ENCODE assay signal across 10 cellular contexts in the genomic region with DNA sequence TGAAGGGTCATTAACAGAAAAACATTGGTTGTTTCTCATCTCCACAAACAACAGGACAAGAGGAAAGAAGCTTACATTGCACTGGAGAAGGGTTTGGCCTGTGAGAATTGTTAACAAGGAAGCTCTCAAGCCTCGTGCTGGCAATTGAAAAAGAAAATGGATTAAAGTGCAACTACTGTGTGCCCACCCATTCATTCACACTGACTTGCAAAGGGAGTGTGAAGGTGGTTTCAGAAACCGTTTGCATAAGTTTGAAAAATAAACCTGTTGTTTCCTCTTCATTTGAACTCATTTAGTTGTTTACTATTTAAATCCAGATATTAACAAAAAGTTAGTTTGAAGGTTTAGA.
DNase-seq lines count a peak whose midpoint lies in the region; TF ChIP-seq lines count a peak whose summit lies in the region.
"Had no signal": no experiment of that assay in that cellular context is flagged by ENCODE, and none has a peak within 500 bp of the region (broad histone marks: within the 10 kb centered on the region; RNA-seq: fewer than 3 reads in every experiment).

No MANE protein-coding gene starts in this region.

- intact Hi-C loops in CD14-positive monocyte (cut with micrococcal nuclease) (no loop called here), colonic mucosa (cut with DNase I) (no loop called here), vagina (cut with DNase I) (no loop called here)

- peaks cover 0 to 5% (median 2%) of the 10 kb centered on the region in 3 donors for H3K27me3 Mint-ChIP-seq in CD14-positive monocyte (ENCODE audit: low read depth in 3 of 3)
- H3K27me3 Mint-ChIP-seq in nephron (ENCODE audit: low read depth) = no peaks in the 10 kb centered on the region

- no peak overlapping the region for H3K4me3 ChIP-seq in HUES48 (ENCODE audit: low read depth, low read length)
- H3K4me3 ChIP-seq in colonic mucosa = no peak overlapping the region
- H3K4me3 ChIP-seq in vagina = no peak overlapping the region

- H3K4me3 Mint-ChIP-seq in CD14-positive monocyte (no peak overlapping the region), nephron (no peak overlapping the region)

- no peaks in the 10 kb centered on the region for H3K36me3 Mint-ChIP-seq in CD14-positive monocyte
- H3K36me3 Mint-ChIP-seq in nephron (ENCODE audit: low read depth) = no peaks in the 10 kb centered on the region

- TF ChIP-seq CTCF in CD14-positive monocyte (IDR thresholded peaks at IDR 0.05) (no peak), colonic mucosa (IDR thresholded peaks at IDR 0.05) (no peak), nephron (IDR thresholded peaks at IDR 0.05; ENCODE audit: unreplicated experiment in 3 of 3) (no peak), vagina (IDR thresholded peaks at IDR 0.05) (no peak)

- H3K27ac Mint-ChIP-seq in CD14-positive monocyte (peak overlapping the region in 5 of 7 donors; percentile 44 to 89 (median 79)), nephron (peak overlapping the region; percentile 26 to 64 (median 40))

- H3K36me3 ChIP-seq in HUES48 (ENCODE audit: control insufficient read depth, insufficient read depth, low read length) (no peaks in the 10 kb centered on the region), colonic mucosa (no peaks in the 10 kb centered on the region), vagina (no peaks in the 10 kb centered on the region)

- H3K9me3 Mint-ChIP-seq in CD14-positive monocyte = peaks cover 0 to 3% (median 0%) of the 10 kb centered on the region in 7 donors
- H3K9me3 Mint-ChIP-seq in nephron = peaks cover 3% of the 10 kb centered on the region

- H3K27me3 ChIP-seq in HUES48 (ENCODE audit: control insufficient read depth, insufficient read depth, low read length) = no peaks in the 10 kb centered on the region
- no peaks in the 10 kb centered on the region for H3K27me3 ChIP-seq in colonic mucosa
- no peaks in the 10 kb centered on the region for H3K27me3 ChIP-seq in vagina

- peak overlapping the region; percentile 4 for H3K27ac ChIP-seq in HUES48 (ENCODE audit: low read depth, low read length)
- peak overlapping the region; percentile 48 for H3K27ac ChIP-seq in colonic mucosa
- no peak overlapping the region for H3K27ac ChIP-seq in vagina
- H3K27ac ChIP-seq: C4-2B had no signal

- peaks cover 18% of the 10 kb centered on the region for H3K4me1 Mint-ChIP-seq in CD14-positive monocyte
- peaks cover 10% of the 10 kb centered on the region for H3K4me1 Mint-ChIP-seq in nephron

- H3K9me3 ChIP-seq in HUES48 (ENCODE audit: control insufficient read depth, insufficient read depth, low read length) = no peaks in the 10 kb centered on the region; the same call in 1 of the 2 replicates
- no peaks in the 10 kb centered on the region for H3K9me3 ChIP-seq in colonic mucosa
- H3K9me3 ChIP-seq in vagina = no peaks in the 10 kb centered on the region

- no peak for TF ChIP-seq POLR2A in vagina (IDR thresholded peaks at IDR 0.05)

- H3K4me1 ChIP-seq in HUES48 (ENCODE audit: control insufficient read depth, insufficient read depth, low read length) (peaks cover 17% of the 10 kb centered on the region), colonic mucosa (peaks cover 13% of the 10 kb centered on the region), vagina (peaks cover 20% of the 10 kb centered on the region)

- H3K9ac ChIP-seq in HUES48 (ENCODE audit: low read depth, low read length) (no peak overlapping the region), colonic mucosa (ENCODE audit: low read depth in 2 of 2, low read length in 2 of 2) (no peak overlapping the region)

- DNase-seq in CD14-positive monocyte (ENCODE audit: low spot score) = no peak
- DNase-seq in colonic mucosa = no peak
- no peak for DNase-seq in stimulated activated naive CD4-positive, alpha-beta T cell treated with Interleukin-2 at 50 U/mL for 16 hours (lab: John Stamatoyannopoulos, UW)
- no peak for DNase-seq in SIG-M5 (lab: John Stamatoyannopoulos, UW)
- no peak for DNase-seq in SW480 (ENCODE audit: low spot score)
- DNase-seq in vagina (ENCODE audit: extremely low spot score in 2 of 2) = no peak
- DNase-seq: NCI-H1105 treated with DMSO at 0.1 percent for 48 hours had no signal
